In the genomic region with DNA sequence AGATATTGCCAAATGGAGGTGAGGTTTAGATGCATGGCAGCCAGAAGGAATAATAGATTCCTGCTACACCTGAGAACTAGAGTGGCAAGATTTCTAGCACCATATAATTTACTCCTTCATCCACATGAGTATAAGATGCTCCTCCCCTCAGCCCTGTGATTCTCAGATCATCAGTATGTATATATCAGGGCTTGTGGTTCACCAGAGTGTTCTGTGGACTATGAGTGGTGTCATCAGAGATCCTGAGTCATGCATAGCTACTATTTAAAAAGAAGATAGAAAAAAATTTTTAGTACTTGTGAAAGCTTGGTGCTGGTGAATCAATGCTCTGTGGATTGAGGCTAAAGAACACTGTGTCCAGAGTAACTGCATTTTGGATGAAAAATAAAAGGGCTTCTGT, we compare ENCODE assay signal across 14 cellular contexts.
DNase-seq lines count a peak whose midpoint lies in the region; ATAC-seq and TF ChIP-seq lines count a peak whose summit lies in the region.
"Had no signal": no experiment of that assay in that cellular context is flagged by ENCODE, and none has a peak within 500 bp of the region (broad histone marks: within the 10 kb centered on the region; RNA-seq: fewer than 3 reads in every experiment).

No MANE protein-coding gene starts in this region.

- ATAC-seq in left lung = peak; percentile 57
- no peak for ATAC-seq in GM18498 (IDR thresholded peaks at IDR 0.05; ENCODE audit: unreplicated experiment)
- ATAC-seq: left cardiac atrium; natural killer cell treated with Interleukin-12 subunit alpha and Interleukin-12 subunit beta and Interleukin-15 and Interleukin-18, amount 100 ng/mL, for 72 hours had no signal

- no peak overlapping the region for H3K27ac ChIP-seq in mammary epithelial cell (ENCODE audit: insufficient read depth, low read depth, low read length)
- no peak overlapping the region for H3K27ac ChIP-seq in left lung
- H3K27ac ChIP-seq: C4-2B, Peyer's patch had no signal

- no peak overlapping the region for H3K9ac ChIP-seq in mammary epithelial cell (ENCODE audit: insufficient read depth, low read length)

- in situ Hi-C loops in mammary epithelial cell (cut with MboI; ENCODE audit: low sequenced_read_pairs in 2 of 2) = no loop called here

- no peak overlapping the region for H3K4me3 ChIP-seq in MG63
- no peak overlapping the region for H3K4me3 ChIP-seq in mammary epithelial cell (replicated peaks in 1 of 3; ENCODE audit: insufficient read depth in 1 of 3, low read depth in 2 of 3, low read length in 3 of 3)
- no peak overlapping the region for H3K4me3 ChIP-seq in left lung
- H3K4me3 ChIP-seq: Peyer's patch had no signal

- DNase-seq in AG20443 (ENCODE audit: low spot score) (peak; percentile 16), MG63 (peak; percentile 0), mammary epithelial cell (peak; percentile 88), left lung (no peak), NCI-H1092 treated with DMSO at 0.1 percent for 48 hours (lab: John Stamatoyannopoulos, UW) (no peak)
- DNase-seq in activated T-cell treated with anti-CD3 and anti-CD28 coated beads, Interleukin-2, amount 50 U/mL, for 48 hours = no peak
- DNase-seq in activated naive CD4-positive, alpha-beta T cell treated with Interleukin-2 at 50 U/mL for 16 hours = no peak
- DNase-seq: activated CD8-positive, alpha-beta memory T cell treated with anti-CD3 and anti-CD28 coated beads, Interleukin-2, amount 50 U/mL, for 48 hours; amygdala; left cardiac atrium; Peyer's patch had no signal

- no TSS peak for BruUV-seq in mammary epithelial cell (replicated peaks; lab: Mats Ljungman, UMichigan)

- H3K4me1 ChIP-seq in mammary epithelial cell (ENCODE audit: insufficient read depth, low read length) = peaks cover 14% of the 10 kb centered on the region
- no peaks in the 10 kb centered on the region for H3K4me1 ChIP-seq in left lung
- H3K4me1 ChIP-seq: Peyer's patch had no signal

- H3K9me3 ChIP-seq in MG63 = no peaks in the 10 kb centered on the region
- no peaks in the 10 kb centered on the region for H3K9me3 ChIP-seq in mammary epithelial cell (replicated peaks; ENCODE audit: insufficient read depth, low read length)
- H3K9me3 ChIP-seq in left lung = peaks cover 0 to 4% of the 10 kb centered on the region in 2 donors
- H3K9me3 ChIP-seq: Peyer's patch had no signal

- H3K36me3 ChIP-seq in MG63 = no peaks in the 10 kb centered on the region
- H3K36me3 ChIP-seq in mammary epithelial cell (ENCODE audit: insufficient read depth, low read length) = no peaks in the 10 kb centered on the region
- H3K36me3 ChIP-seq in left lung = no peaks in the 10 kb centered on the region
- H3K36me3 ChIP-seq: Peyer's patch had no signal

- no peak overlapping the region for H2AFZ ChIP-seq in mammary epithelial cell (ENCODE audit: low read depth, low read length)

- no peaks in the 10 kb centered on the region for H3K79me2 ChIP-seq in mammary epithelial cell (ENCODE audit: insufficient read depth, low read length)

- dilution Hi-C loops in mammary epithelial cell (cut with HindIII; ENCODE audit: low sequenced_read_pairs) = no loop called here

- intact Hi-C loops in mammary epithelial cell (cut with micrococcal nuclease) = no loop called here
- intact Hi-C loops in left lung (cut with DNase I) = no loop called here

- no peaks in the 10 kb centered on the region for H3K27me3 ChIP-seq in MG63
- peaks cover 2% of the 10 kb centered on the region for H3K27me3 ChIP-seq in mammary epithelial cell (ENCODE audit: insufficient read depth, low read length)
- H3K27me3 ChIP-seq in left lung = no peaks in the 10 kb centered on the region
- H3K27me3 ChIP-seq: Peyer's patch had no signal

- CTCF ChIA-PET in mammary epithelial cell (lab: Charles Lee; ENCODE audit: low non-redundant PET) = no interaction called here

- peak overlapping the region; percentile 40 for H3K4me2 ChIP-seq in mammary epithelial cell (ENCODE audit: insufficient read depth, low read depth, low read length)

- H4K20me1 ChIP-seq in mammary epithelial cell (ENCODE audit: insufficient read depth, low read length) = no peaks in the 10 kb centered on the region

- TF ChIP-seq CTCF in mammary epithelial cell (conservative IDR thresholded peaks at IDR 0.05 in 1 of 2, IDR thresholded peaks at IDR 0.05 in 1 of 2; ENCODE audit: extremely low read depth in 1 of 2, insufficient read depth in 1 of 2, low read depth in 1 of 2, low read length in 2 of 2) (no peak), left lung (IDR thresholded peaks at IDR 0.05) (no peak)

Comparison
In these comparisons a context has a peak if more than half of its experiments do, and no peak if none do; other contexts are left out.
1. DNase-seq: peak in AG20443 (single experiment), MG63 (single experiment) and mammary epithelial cell (single experiment); none in left lung (0 of 2), activated T-cell treated with anti-CD3 and anti-CD28 coated beads, Interleukin-2, amount 50 U/mL, for 48 hours (0 of 2), activated naive CD4-positive, alpha-beta T cell treated with Interleukin-2 at 50 U/mL for 16 hours (single experiment) and NCI-H1092 treated with DMSO at 0.1 percent for 48 hours (single experiment).